Comparison of ENCODE assay signal across 24 cellular contexts in genomic region chr11:110873953-110874352, GRCh38.
"Had no signal": no experiment of that assay in that cellular context is flagged by ENCODE, and none has a peak within 500 bp of the region (broad histone marks: within the 10 kb centered on the region; RNA-seq: fewer than 3 reads in every experiment).

No MANE protein-coding gene starts in this region.

- H3K36me3 Mint-ChIP-seq: IgD-negative memory B cell had no signal

- FAIRE-seq: K562, RCC 7860 had no signal

- H3K27me3 ChIP-seq: SJSA1 had no signal

- H3K27me3 Mint-ChIP-seq: IgD-negative memory B cell had no signal

- H3K4me3 Mint-ChIP-seq: IgD-negative memory B cell had no signal

- H3K4me1 ChIP-seq: SJSA1 had no signal

- H3K36me3 ChIP-seq: SJSA1 had no signal

- H3K4me3 ChIP-seq: K562, SJSA1, SK-N-MC had no signal

- H3K27ac ChIP-seq: KMS-11, SJSA1, SK-N-MC had no signal

- H3K4me2 ChIP-seq: KMS-11 had no signal

- H3K9me3 ChIP-seq: SJSA1 had no signal

- H3K27ac Mint-ChIP-seq: IgD-negative memory B cell had no signal

- H3K9ac ChIP-seq: KMS-11 had no signal

- ATAC-seq: K562 had no signal

- DNase-seq: Kasumi-1, MM.1S, NCI-H1092 treated with DMSO at 0.1 percent for 48 hours, NCI-H1436, NCI-H187, NCI-H2029, NCI-H2081 treated with DMSO at 0.1 percent for 48 hours, NCI-H2171, NCI-H226, NCI-H446, NCI-H510A, NCI-H524 treated with DMSO at 0.1 percent for 48 hours, NCI-H69, NCI-H774, Right ventricle myocardium superior, RPMI8226, SIG-M5, SW 1271 had no signal
